10 cellular contexts compared by ENCODE assay signal in the genomic region with DNA sequence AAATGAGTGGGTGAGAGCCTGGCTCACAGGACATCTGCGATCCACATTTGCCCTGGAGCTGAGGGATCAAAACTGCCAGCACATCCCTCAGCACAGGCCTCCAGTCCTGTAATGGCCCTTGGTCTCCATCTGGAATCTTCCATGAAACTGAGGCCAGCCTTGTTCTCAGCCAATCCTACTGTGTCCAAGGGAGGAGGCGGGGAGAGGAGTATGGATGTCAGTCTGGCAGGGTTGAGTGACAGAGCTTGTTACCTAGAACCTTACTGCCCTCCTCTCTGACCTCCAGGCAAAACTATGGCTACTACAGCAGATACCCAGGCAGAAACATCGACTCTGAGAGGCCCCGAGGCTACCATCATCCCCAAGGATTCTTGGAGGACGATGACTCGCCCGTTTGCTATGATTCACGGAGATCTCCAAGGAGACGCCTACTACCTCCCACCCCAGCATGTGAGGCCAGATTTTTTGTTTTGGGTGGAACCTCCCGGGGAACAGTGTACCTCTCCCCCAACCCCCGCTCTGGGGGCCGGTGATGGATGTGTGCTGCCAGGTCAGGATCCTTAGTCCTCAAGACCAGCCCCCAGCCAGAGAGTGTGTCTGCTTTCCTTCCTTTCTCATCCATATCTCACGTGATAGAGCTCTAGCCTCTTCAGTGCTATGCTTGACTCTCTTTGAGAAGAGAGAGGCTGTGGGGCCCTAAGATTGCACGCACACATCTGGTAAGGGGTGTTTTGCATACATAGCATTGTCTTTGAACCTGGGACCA. TPM values are rescaled to one million over a fixed set of nuclear protein-coding genes. Genes with fewer than 3 reads are reported as not detected.
DNase-seq lines count a peak whose midpoint lies in the region; ATAC-seq, FAIRE-seq and TF ChIP-seq lines count a peak whose summit lies in the region.
"Had no signal": no experiment of that assay in that cellular context is flagged by ENCODE, and none has a peak within 500 bp of the region (broad histone marks: within the 10 kb centered on the region; RNA-seq: fewer than 3 reads in every experiment).

No MANE protein-coding gene starts in this region.

- intact Hi-C loops in Calu3 (cut with micrococcal nuclease; ENCODE audit: unreplicated experiment) (no loop called here), Panc1 (cut with micrococcal nuclease; ENCODE audit: unreplicated experiment) (no loop called here)

- H3K27me3 Mint-ChIP-seq in Calu3 (ENCODE audit: unreplicated experiment) = no peaks in the 10 kb centered on the region

- H3K4me3 ChIP-seq in Panc1 (ENCODE audit: low read depth in 2 of 2, low read length in 2 of 2) = no peak overlapping the region

- no peaks in the 10 kb centered on the region for H3K36me3 ChIP-seq in Panc1 (ENCODE audit: control insufficient read depth, insufficient read depth, low read length)

- peak; percentile 29 for DNase-seq in Calu3
- DNase-seq in H54 (ENCODE audit: insufficient read length, low spot score) = peak; percentile 81
- DNase-seq in Panc1 (ENCODE audit: low read depth, low spot score) = peak; percentile 13
- DNase-seq in iris pigment epithelial cell (ENCODE audit: low read depth) = peak; percentile 54
- no peak for DNase-seq in NCI-H1417 treated with DMSO at 0.1 percent for 48 hours (lab: John Stamatoyannopoulos, UW)
- no peak for DNase-seq in COLO668 (lab: John Stamatoyannopoulos, UW; ENCODE audit: unreplicated experiment)
- no peak for DNase-seq in medulla oblongata (ENCODE audit: extremely low spot score)
- DNase-seq in Kasumi-1 (lab: John Stamatoyannopoulos, UW) = no peak
- DNase-seq: stimulated activated CD4-positive, alpha-beta T cell treated with anti-CD3 and anti-CD28 coated beads, Interleukin-4, amount 100 ng/mL, for 24 hours had no signal

- in situ Hi-C loops in Panc1 (cut with HindIII; ENCODE audit: low pct_unique_long_range_greater_than_20kb, low sequenced_read_pairs) = no loop called here

- H3K4me1 ChIP-seq in Panc1 (ENCODE audit: control insufficient read depth, insufficient read depth, low read length) = peaks cover 11% of the 10 kb centered on the region

- POLR2A ChIA-PET in Panc1 (lab: Charles Lee) = no interaction called here

- TF ChIP-seq CTCF in Calu3 (IDR thresholded peaks at IDR 0.05; ENCODE audit: unreplicated experiment) (no peak), Panc1 (IDR thresholded peaks at IDR 0.05) (no peak)

- H3K36me3 Mint-ChIP-seq in Calu3 (ENCODE audit: insufficient read depth, unreplicated experiment) = peaks cover 6% of the 10 kb centered on the region

- no peaks in the 10 kb centered on the region for H3K27me3 ChIP-seq in Panc1 (ENCODE audit: control insufficient read depth, insufficient read depth, low read length)

- H3K9me3 ChIP-seq in Panc1 (ENCODE audit: control insufficient read depth, insufficient read depth, low read depth, low read length) = no peaks in the 10 kb centered on the region

- no peak overlapping the region; the same call in 1 of the 2 replicates for H3K27ac ChIP-seq in Panc1 (ENCODE audit: low read length)
- H3K27ac ChIP-seq: epithelial cell of prostate had no signal

- no TSS peak for BruUV-seq in Calu3 (replicated peaks; lab: Mats Ljungman, UMichigan)
- no TSS peak for BruUV-seq in Panc1 (replicated peaks; lab: Mats Ljungman, UMichigan)

- H3K9me3 Mint-ChIP-seq in Calu3 (ENCODE audit: low read depth, unreplicated experiment) = no peaks in the 10 kb centered on the region

- ATAC-seq in Panc1 = peak; percentile 84

- FAIRE-seq in H54 (lab: Jason Lieb, UNC) = no peak

- no peak overlapping the region for H3K4me3 Mint-ChIP-seq in Calu3 (ENCODE audit: low read depth, unreplicated experiment)

- CTCF ChIA-PET in Calu3 (lab: Charles Lee) (no interaction called here), Panc1 (lab: Charles Lee) (no interaction called here)

- H3K27ac Mint-ChIP-seq in Calu3 (ENCODE audit: unreplicated experiment) = no peak overlapping the region

- no peak for TF ChIP-seq POLR2A in H54 (IDR thresholded peaks at IDR 0.05; ENCODE audit: low read depth, low read length)

- peaks cover 25% of the 10 kb centered on the region for H3K4me1 Mint-ChIP-seq in Calu3 (ENCODE audit: low read depth, unreplicated experiment)

RNA-seq across cellular contexts. Expression of gene CHDH, which starts 41.3 kb away (rescaled TPM):
- total RNA-seq in Calu3 (2022) (24.9 and 28.5 TPM in 2 replicates), Panc1 (2021; ENCODE audit: unreplicated experiment) (24.1 TPM)
- polyA plus RNA-seq in Panc1 (2012; ENCODE audit: insufficient read length) = 21.0 TPM

RNA-seq across cellular contexts. Expression of gene IL17RB, which starts 41.5 kb away (rescaled TPM):
- total RNA-seq in Calu3 (2022) (16.0 and 21.9 TPM in 2 replicates), Panc1 (2021; ENCODE audit: unreplicated experiment) (15.9 TPM)
- polyA plus RNA-seq in Panc1 (2012; ENCODE audit: insufficient read length) = 10.6 TPM

Comparison
In these comparisons a context has a peak if more than half of its experiments do, and no peak if none do; other contexts are left out.
1. DNase-seq: peak in Calu3 (single experiment), H54 (single experiment), Panc1 (single experiment) and iris pigment epithelial cell (single experiment); none in NCI-H1417 treated with DMSO at 0.1 percent for 48 hours (single experiment), COLO668 (single experiment), medulla oblongata (single experiment) and Kasumi-1 (0 of 2).